In the genomic region with DNA sequence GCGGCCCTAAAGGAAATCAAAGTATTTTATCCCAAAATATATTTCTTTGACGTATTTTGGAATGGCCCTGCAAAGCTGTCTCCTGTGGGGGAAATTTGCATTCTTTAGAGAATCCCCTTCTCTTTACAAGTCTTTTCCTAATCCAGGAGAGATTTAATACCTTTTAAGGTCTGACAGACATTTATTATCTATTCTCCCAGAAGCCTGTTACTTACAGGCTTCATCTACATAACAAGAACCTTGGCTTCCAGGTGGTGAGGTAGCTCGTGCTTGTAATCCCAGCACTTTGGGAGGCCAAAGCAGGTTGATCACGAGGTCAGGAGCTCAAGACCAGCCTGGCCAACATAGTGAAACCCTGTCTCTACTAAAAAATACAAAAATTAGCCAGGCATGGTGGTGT, we compare ENCODE assay signal across 2 cellular contexts. TPM values are rescaled to one million over a fixed set of nuclear protein-coding genes. Genes with fewer than 3 reads are reported as not detected.
"Had no signal": no experiment of that assay in that cellular context is flagged by ENCODE, and none has a peak within 500 bp of the region (broad histone marks: within the 10 kb centered on the region; RNA-seq: fewer than 3 reads in every experiment).

No MANE protein-coding gene starts in this region.

RNA-seq across cellular contexts. Expression of a gene that starts 17.3 kb away (rescaled TPM):
- total RNA-seq: LHCN-M2, NCI-H460 had no signal
